In genomic region chr13:66117573-66117972, GRCh38 we compare ENCODE assay signal across 23 cellular contexts.
"Had no signal": no experiment of that assay in that cellular context is flagged by ENCODE, and none has a peak within 500 bp of the region (broad histone marks: within the 10 kb centered on the region; RNA-seq: fewer than 3 reads in every experiment).

No MANE protein-coding gene starts in this region.

- H3K4me1 ChIP-seq: left ventricle myocardium inferior, right atrium auricular region, spleen, suprapubic skin, tibial artery, upper lobe of right lung had no signal

- H3K27me3 ChIP-seq: ovary, right atrium auricular region, right lobe of liver, spleen, suprapubic skin, tibial artery, upper lobe of right lung had no signal

- H3K27ac ChIP-seq: left ventricle myocardium inferior, ovary, right atrium auricular region, right lobe of liver, spleen, suprapubic skin, thoracic aorta, tibial artery, upper lobe of right lung had no signal

- FAIRE-seq: islet of Langerhans, urothelium cell line had no signal

- ATAC-seq: natural killer cell; right lobe of liver; stimulated activated effector memory CD8-positive, alpha-beta T cell treated with anti-CD3 and anti-CD28 coated beads, Interleukin-12 subunit alpha, Interleukin-12 subunit beta, amount 100 ng/mL, for 72 hours; upper lobe of right lung had no signal

- DNase-seq: hypothalamus; immature natural killer cell; kidney; left ventricle myocardium inferior; mesendoderm; naive B cell; natural killer cell; nephron progenitor cell; ovary; right lobe of liver; spleen; stimulated activated CD4-positive, alpha-beta T cell treated with anti-CD3 and anti-CD28 coated beads, Interleukin-4, amount 100 ng/mL, for 24 hours; stimulated activated naive CD4-positive, alpha-beta T cell; tibial artery; trophoblast cell; upper lobe of right lung had no signal

- H3K36me3 ChIP-seq: left ventricle myocardium inferior, ovary, right atrium auricular region, right lobe of liver, spleen, suprapubic skin, thoracic aorta, tibial artery, upper lobe of right lung had no signal

- H3K9me3 ChIP-seq: left ventricle myocardium inferior, ovary, right atrium auricular region, right lobe of liver, spleen, suprapubic skin, thoracic aorta, tibial artery, upper lobe of right lung had no signal

- H3K4me3 ChIP-seq: left ventricle myocardium inferior, lung, ovary, right atrium auricular region, right lobe of liver, spleen, suprapubic skin, thoracic aorta, tibial artery, upper lobe of right lung had no signal
